ENCODE assay signal across 8 cellular contexts in the genomic region with DNA sequence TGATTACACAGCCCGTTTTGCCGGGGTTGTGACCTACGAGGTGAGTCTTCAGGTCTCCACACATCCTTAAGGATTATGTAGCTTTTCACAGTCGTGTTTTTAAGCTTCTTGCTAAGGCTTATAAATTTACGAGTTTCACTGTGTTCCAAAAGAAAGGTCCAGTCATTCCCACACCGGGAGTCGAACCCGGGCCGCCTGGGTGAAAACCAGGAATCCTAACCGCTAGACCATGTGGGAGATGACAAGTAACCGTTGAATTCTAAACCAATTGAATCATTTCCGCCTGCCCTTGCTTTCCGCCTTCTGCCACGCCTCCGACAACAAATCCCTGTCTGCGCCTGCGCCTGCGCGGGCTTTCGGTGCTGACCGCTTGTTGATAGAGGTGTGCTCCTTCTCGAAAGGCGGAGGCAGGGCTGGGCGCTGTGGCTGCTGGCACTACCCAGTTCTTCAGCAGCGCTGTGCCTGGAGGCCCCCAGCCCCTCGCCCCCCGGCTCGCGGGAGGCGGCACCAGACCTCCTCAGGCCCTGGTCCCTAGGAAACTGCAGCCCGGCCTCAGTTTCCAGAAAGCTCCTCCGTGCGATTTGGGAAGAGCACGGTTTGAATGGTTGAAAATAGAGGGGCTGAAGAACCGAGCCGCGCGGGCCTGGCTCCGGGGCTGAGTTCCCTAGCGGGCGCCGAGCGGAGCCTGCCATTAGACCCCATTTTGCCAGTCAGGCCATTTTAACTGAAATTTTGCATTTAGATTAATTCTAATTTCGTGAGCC.
DNase-seq lines count a peak whose midpoint lies in the region; ATAC-seq, FAIRE-seq and TF ChIP-seq lines count a peak whose summit lies in the region.

No MANE protein-coding gene starts in this region.

- intact Hi-C loops in A673 (cut with micrococcal nuclease; ENCODE audit: unreplicated experiment): no loop called here
- intact Hi-C loops in spleen (cut with DNase I; ENCODE audit: low total_unique reads): no loop called here

- ATAC-seq in GM18868 (IDR thresholded peaks at IDR 0.05; ENCODE audit: unreplicated experiment) (peak; percentile 96), HG03135 (IDR thresholded peaks at IDR 0.05; ENCODE audit: unreplicated experiment) (peak; percentile 94)

- peak; percentile 98 for FAIRE-seq in islet of Langerhans (lab: Jason Lieb, UNC)

- CTCF ChIA-PET in A673 (lab: Charles Lee): no interaction called here

- H3K4me3 ChIP-seq in A673 (ENCODE audit: low read depth, low read length, poor library complexity, severe bottlenecking) (peak overlapping the region; percentile 48), spleen (peak overlapping the region; percentile 49 to 80 (median 62))

- H3K9me3 ChIP-seq in A673 (ENCODE audit: low read depth, low read length, poor library complexity, severe bottlenecking) (peaks cover 16% of the 10 kb centered on the region), spleen (no peaks in the 10 kb centered on the region)

- peak overlapping the region; percentile 67 for H3K27ac ChIP-seq in A673 (ENCODE audit: low read depth, low read length, poor library complexity, severe bottlenecking)
- H3K27ac ChIP-seq in spleen: peak overlapping the region; percentile 83 to 96 (median 90)

- H3K36me3 ChIP-seq in A673 (ENCODE audit: insufficient read depth, low read length, poor library complexity, severe bottlenecking): no peaks in the 10 kb centered on the region
- no peaks in the 10 kb centered on the region for H3K36me3 ChIP-seq in spleen

- POLR2A ChIA-PET in A673 (lab: Charles Lee; ENCODE audit: low non-redundant PET): no interaction called here

- no peak for TF ChIP-seq CTCF in A673 (conservative IDR thresholded peaks at IDR 0.05; ENCODE audit: low read depth, low read length)
- peak in 1 of 11 experiments; percentile 15 for TF ChIP-seq CTCF in spleen (IDR thresholded peaks at IDR 0.05 in 8 of 11, conservative IDR thresholded peaks at IDR 0.05 in 3 of 11)

- DNase-seq in A673 (ENCODE audit: low spot score): peak; percentile 85
- peak; percentile 93 for DNase-seq in NCI-H2227 (lab: John Stamatoyannopoulos, UW; ENCODE audit: unreplicated experiment)
- peak; percentile 93 for DNase-seq in activated CD4-positive, CD25-positive, alpha-beta regulatory T cell treated with anti-CD3 and anti-CD28 coated beads, Interleukin-2, amount 50 U/mL, for 72 hours
- DNase-seq in cerebellar nuclear complex (lab: John Stamatoyannopoulos, UW): peak; percentile 39 to 95
- DNase-seq in spleen: peak; percentile 96

- 1 to 2% (median 1%) methylated on average over 35 to 44 of the region's 44 CpGs for WGBS in spleen, 5 donors

- peak in 1 of 3 donors; percentile 91 for TF ChIP-seq POLR2A in spleen (IDR thresholded peaks at IDR 0.05)

- no peaks in the 10 kb centered on the region for H3K27me3 ChIP-seq in A673 (replicated peaks; ENCODE audit: insufficient read depth, low read depth, low read length, poor library complexity)
- H3K27me3 ChIP-seq in spleen (replicated peaks in 1 of 7): no peaks in the 10 kb centered on the region

- no peaks in the 10 kb centered on the region for H3K4me1 ChIP-seq in A673 (ENCODE audit: insufficient read depth, low read length, poor library complexity, severe bottlenecking)
- peaks cover 0 to 17% (median 2%) of the 10 kb centered on the region in 6 donors for H3K4me1 ChIP-seq in spleen

- TSS peak; percentile 94 for BruUV-seq in A673 (replicated peaks; lab: Mats Ljungman, UMichigan)

Comparison
In these comparisons a context has a peak if more than half of its experiments do, and no peak if none do; other contexts are left out.
1. Peak in every context shown above with its lines: DNase-seq, ATAC-seq, H3K4me3 ChIP-seq and H3K27ac ChIP-seq.